12 cellular contexts compared by ENCODE assay signal in genomic region chr15:35657679-35658201, GRCh38.
DNase-seq lines count a peak whose midpoint lies in the region; ATAC-seq and TF ChIP-seq lines count a peak whose summit lies in the region.
"Had no signal": no experiment of that assay in that cellular context is flagged by ENCODE, and none has a peak within 500 bp of the region (broad histone marks: within the 10 kb centered on the region; RNA-seq: fewer than 3 reads in every experiment).

No MANE protein-coding gene starts in this region.

- peak; percentile 7 for DNase-seq in activated T-cell treated with anti-CD3 and anti-CD28 coated beads for 48 hours (ENCODE audit: low read depth)
- DNase-seq in activated T-cell treated with anti-CD3 and anti-CD28 coated beads, Interleukin-2, amount 50 U/mL, for 1 hour, result no peak
- peak; percentile 36 for DNase-seq in MG63
- DNase-seq in endothelial cell (ENCODE audit: low spot score), result no peak
- DNase-seq in stimulated activated CD4-positive, alpha-beta T cell treated with anti-CD3 and anti-CD28 coated beads, Interleukin-1b, Interleukin-23, amount 100 ng/mL, for 48 hours, result peak; percentile 18
- no peak for DNase-seq in NOMO-1 (lab: John Stamatoyannopoulos, UW; ENCODE audit: unreplicated experiment in 2 of 2)
- DNase-seq: gastrocnemius medialis; NCI-H1694 treated with DMSO at 0.1 percent for 48 hours; NK-92 treated with Interleukin-12 subunit alpha and Interleukin-12 subunit beta, amount 100 ng/mL, for 24 hours had no signal

- peaks cover 4% of the 10 kb centered on the region for H3K36me3 Mint-ChIP-seq in endothelial cell (ENCODE audit: low read depth, unreplicated experiment)

- peaks cover 3% of the 10 kb centered on the region for H3K9me3 Mint-ChIP-seq in endothelial cell (ENCODE audit: unreplicated experiment)

- H3K9me3 ChIP-seq in MG63, result no peaks in the 10 kb centered on the region
- H3K9me3 ChIP-seq: gastrocnemius medialis had no signal

- no peak for TF ChIP-seq CTCF in endothelial cell (IDR thresholded peaks at IDR 0.05; ENCODE audit: unreplicated experiment)

- H3K36me3 ChIP-seq in MG63, result no peaks in the 10 kb centered on the region
- H3K36me3 ChIP-seq: gastrocnemius medialis had no signal

- H3K27me3 Mint-ChIP-seq in endothelial cell (ENCODE audit: unreplicated experiment), result no peaks in the 10 kb centered on the region

- H3K27ac Mint-ChIP-seq in endothelial cell (ENCODE audit: unreplicated experiment), result no peak overlapping the region

- H3K27me3 ChIP-seq in MG63, result no peaks in the 10 kb centered on the region
- H3K27me3 ChIP-seq: gastrocnemius medialis had no signal

- H3K4me3 ChIP-seq in MG63, result no peak overlapping the region
- H3K4me3 ChIP-seq: gastrocnemius medialis had no signal

- H3K4me3 Mint-ChIP-seq in endothelial cell (ENCODE audit: unreplicated experiment), result peak overlapping the region; percentile 26

- no peak for ATAC-seq in HG03520 (IDR thresholded peaks at IDR 0.05; ENCODE audit: unreplicated experiment)
- ATAC-seq in GM18498 (IDR thresholded peaks at IDR 0.05; ENCODE audit: unreplicated experiment), result no peak
- ATAC-seq: left lobe of liver had no signal

- H3K4me1 Mint-ChIP-seq in endothelial cell (ENCODE audit: unreplicated experiment), result no peaks in the 10 kb centered on the region

Comparison
In these comparisons a context has a peak if more than half of its experiments do, and no peak if none do; other contexts are left out.
1. DNase-seq: peak in activated T-cell treated with anti-CD3 and anti-CD28 coated beads for 48 hours (single experiment), MG63 (single experiment) and stimulated activated CD4-positive, alpha-beta T cell treated with anti-CD3 and anti-CD28 coated beads, Interleukin-1b, Interleukin-23, amount 100 ng/mL, for 48 hours (single experiment); none in activated T-cell treated with anti-CD3 and anti-CD28 coated beads, Interleukin-2, amount 50 U/mL, for 1 hour (single experiment), endothelial cell (single experiment) and NOMO-1 (0 of 2).